1 cellular context compared by ENCODE assay signal in the genomic region with DNA sequence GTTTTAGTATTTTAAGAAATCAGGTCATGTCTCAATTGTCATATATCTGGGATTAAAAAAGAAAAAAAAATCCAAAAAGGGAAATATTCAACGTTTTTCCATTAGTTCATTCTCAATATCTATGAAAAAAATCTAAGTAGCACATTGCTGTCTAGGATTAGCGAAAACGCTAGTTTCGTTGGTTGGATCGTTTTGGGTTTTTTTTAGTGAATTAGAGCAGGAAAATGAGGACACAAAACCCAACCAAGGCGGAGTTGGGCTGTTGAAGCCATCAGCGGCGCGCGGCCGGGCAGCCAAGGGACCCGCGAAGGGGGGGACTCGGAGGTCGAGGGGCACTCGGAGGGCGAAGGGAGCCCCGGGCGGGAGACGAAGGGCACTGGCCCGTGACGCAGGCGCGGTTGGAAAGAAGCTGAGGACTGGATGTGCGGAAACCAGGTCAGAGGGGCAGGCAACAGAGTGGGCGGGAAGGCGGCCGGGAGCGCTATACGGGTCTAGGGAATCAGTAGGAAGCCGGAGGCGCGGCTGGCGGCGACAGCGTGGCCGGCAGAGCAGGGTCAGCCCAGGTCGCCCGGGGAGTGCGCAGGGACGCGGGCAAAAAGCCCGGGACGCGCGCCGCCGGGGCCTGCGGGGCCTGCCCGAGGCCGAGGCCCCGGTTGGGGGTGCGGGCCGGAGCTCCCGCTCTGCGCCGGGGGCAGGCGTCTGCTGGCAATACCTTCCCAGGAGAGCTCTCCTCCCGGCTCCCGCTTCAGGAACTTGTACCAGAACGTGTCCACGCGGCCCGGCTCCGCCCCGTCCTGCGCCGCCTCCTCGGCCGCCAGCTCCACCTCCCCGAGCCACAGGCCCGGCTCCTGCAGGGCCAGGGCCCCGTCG.
TF ChIP-seq lines count a peak whose summit lies in the region.

No MANE protein-coding gene starts in this region.

TF ChIP-seq in HepG2, 621 proteins besides CTCF, POLR2A, EP300 and RAD21 (continued from another document and continues in another):
- TF ChIP-seq, protein P1, sequence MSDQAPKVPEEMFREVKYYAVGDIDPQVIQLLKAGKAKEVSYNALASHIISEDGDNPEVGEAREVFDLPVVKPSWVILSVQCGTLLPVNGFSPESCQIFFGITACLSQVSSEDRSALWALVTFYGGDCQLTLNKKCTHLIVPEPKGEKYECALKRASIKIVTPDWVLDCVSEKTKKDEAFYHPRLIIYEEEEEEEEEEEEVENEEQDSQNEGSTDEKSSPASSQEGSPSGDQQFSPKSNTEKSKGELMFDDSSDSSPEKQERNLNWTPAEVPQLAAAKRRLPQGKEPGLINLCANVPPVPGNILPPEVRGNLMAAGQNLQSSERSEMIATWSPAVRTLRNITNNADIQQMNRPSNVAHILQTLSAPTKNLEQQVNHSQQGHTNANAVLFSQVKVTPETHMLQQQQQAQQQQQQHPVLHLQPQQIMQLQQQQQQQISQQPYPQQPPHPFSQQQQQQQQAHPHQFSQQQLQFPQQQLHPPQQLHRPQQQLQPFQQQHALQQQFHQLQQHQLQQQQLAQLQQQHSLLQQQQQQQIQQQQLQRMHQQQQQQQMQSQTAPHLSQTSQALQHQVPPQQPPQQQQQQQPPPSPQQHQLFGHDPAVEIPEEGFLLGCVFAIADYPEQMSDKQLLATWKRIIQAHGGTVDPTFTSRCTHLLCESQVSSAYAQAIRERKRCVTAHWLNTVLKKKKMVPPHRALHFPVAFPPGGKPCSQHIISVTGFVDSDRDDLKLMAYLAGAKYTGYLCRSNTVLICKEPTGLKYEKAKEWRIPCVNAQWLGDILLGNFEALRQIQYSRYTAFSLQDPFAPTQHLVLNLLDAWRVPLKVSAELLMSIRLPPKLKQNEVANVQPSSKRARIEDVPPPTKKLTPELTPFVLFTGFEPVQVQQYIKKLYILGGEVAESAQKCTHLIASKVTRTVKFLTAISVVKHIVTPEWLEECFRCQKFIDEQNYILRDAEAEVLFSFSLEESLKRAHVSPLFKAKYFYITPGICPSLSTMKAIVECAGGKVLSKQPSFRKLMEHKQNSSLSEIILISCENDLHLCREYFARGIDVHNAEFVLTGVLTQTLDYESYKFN (CRISPR knock-in tag; conservative IDR thresholded peaks at IDR 0.05), result peak; percentile 69
- TF ChIP-seq ZNF430 (CRISPR knock-in tag; IDR thresholded peaks at IDR 0.05) (peak; percentile 47; the same call in 1 of the 2 replicates), ZNF790 (CRISPR knock-in tag; IDR thresholded peaks at IDR 0.05; ENCODE audit: borderline replicate concordance) (no peak), SNRNP70 (IDR thresholded peaks at IDR 0.05; ENCODE audit: low read depth, low read length) (no peak), PBX3 (CRISPR knock-in tag; IDR thresholded peaks at IDR 0.05; ENCODE audit: borderline replicate concordance) (no peak), FOXA3 (CRISPR knock-in tag; IDR thresholded peaks at IDR 0.05) (peak; percentile 67), ZNF18 (CRISPR knock-in tag; IDR thresholded peaks at IDR 0.05; ENCODE audit: insufficient replicate concordance) (peak; percentile 46), ZNF709 (CRISPR knock-in tag; IDR thresholded peaks at IDR 0.05) (0 out of 2 replicates have a peak, but pooled peaks have one; percentile 67), ARNTL (CRISPR knock-in tag; IDR thresholded peaks at IDR 0.05) (peak; percentile 59; the same call in 1 of the 2 replicates), ZNF362 (CRISPR knock-in tag; IDR thresholded peaks at IDR 0.05; ENCODE audit: borderline replicate concordance) (no peak; the same call in 1 of the 2 replicates), ZFP36L2 (CRISPR knock-in tag; IDR thresholded peaks at IDR 0.05) (no peak), ZNF24 (IDR thresholded peaks at IDR 0.05) (peak; percentile 52; the same call in 1 of the 2 replicates), CENPBD1 (CRISPR knock-in tag; IDR thresholded peaks at IDR 0.05; ENCODE audit: borderline replicate concordance, low read depth) (no peak; the same call in 1 of the 2 replicates), FOXA1 (IDR thresholded peaks at IDR 0.05) (no peak), FOXA1 (CRISPR knock-in tag; IDR thresholded peaks at IDR 0.05) (peak; percentile 21), CREBL2 (CRISPR knock-in tag; IDR thresholded peaks at IDR 0.05; ENCODE audit: borderline replicate concordance) (peak; percentile 83), ERF (CRISPR knock-in tag; IDR thresholded peaks at IDR 0.05) (peak; percentile 96), ZNF33A (CRISPR knock-in tag; IDR thresholded peaks at IDR 0.05; ENCODE audit: borderline replicate concordance) (peak; percentile 78; the same call in 1 of the 2 replicates), GATA4 (IDR thresholded peaks at IDR 0.05; ENCODE audit: borderline replicate concordance, low read depth) (no peak; the same call in 1 of the 2 replicates), ZNF672 (CRISPR knock-in tag; IDR thresholded peaks at IDR 0.05) (0 out of 2 replicates have a peak, but pooled peaks have one; percentile 84), ZEB1 (IDR thresholded peaks at IDR 0.05; ENCODE audit: insufficient replicate concordance, low read depth) (no peak), TRAFD1 (CRISPR knock-in tag; IDR thresholded peaks at IDR 0.05; ENCODE audit: borderline replicate concordance) (0 out of 2 replicates have a peak, but pooled peaks have one; percentile 21), ZNF83 (CRISPR knock-in tag; IDR thresholded peaks at IDR 0.05; ENCODE audit: borderline replicate concordance) (peak; percentile 98), PRMT3 (CRISPR knock-in tag; IDR thresholded peaks at IDR 0.05; ENCODE audit: borderline replicate concordance, low read depth) (no peak; the same call in 1 of the 2 replicates), ZNF138 (CRISPR knock-in tag; IDR thresholded peaks at IDR 0.05; ENCODE audit: low read depth) (peak; percentile 82)
- TF ChIP-seq, protein P2, sequence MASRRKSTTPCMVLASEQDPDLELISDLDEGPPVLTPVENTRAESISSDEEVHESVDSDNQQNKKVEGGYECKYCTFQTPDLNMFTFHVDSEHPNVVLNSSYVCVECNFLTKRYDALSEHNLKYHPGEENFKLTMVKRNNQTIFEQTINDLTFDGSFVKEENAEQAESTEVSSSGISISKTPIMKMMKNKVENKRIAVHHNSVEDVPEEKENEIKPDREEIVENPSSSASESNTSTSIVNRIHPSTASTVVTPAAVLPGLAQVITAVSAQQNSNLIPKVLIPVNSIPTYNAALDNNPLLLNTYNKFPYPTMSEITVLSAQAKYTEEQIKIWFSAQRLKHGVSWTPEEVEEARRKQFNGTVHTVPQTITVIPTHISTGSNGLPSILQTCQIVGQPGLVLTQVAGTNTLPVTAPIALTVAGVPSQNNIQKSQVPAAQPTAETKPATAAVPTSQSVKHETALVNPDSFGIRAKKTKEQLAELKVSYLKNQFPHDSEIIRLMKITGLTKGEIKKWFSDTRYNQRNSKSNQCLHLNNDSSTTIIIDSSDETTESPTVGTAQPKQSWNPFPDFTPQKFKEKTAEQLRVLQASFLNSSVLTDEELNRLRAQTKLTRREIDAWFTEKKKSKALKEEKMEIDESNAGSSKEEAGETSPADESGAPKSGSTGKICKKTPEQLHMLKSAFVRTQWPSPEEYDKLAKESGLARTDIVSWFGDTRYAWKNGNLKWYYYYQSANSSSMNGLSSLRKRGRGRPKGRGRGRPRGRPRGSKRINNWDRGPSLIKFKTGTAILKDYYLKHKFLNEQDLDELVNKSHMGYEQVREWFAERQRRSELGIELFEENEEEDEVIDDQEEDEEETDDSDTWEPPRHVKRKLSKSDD (CRISPR knock-in tag; IDR thresholded peaks at IDR 0.05; ENCODE audit: low read depth), result peak; percentile 71
- TF ChIP-seq, protein P3, sequence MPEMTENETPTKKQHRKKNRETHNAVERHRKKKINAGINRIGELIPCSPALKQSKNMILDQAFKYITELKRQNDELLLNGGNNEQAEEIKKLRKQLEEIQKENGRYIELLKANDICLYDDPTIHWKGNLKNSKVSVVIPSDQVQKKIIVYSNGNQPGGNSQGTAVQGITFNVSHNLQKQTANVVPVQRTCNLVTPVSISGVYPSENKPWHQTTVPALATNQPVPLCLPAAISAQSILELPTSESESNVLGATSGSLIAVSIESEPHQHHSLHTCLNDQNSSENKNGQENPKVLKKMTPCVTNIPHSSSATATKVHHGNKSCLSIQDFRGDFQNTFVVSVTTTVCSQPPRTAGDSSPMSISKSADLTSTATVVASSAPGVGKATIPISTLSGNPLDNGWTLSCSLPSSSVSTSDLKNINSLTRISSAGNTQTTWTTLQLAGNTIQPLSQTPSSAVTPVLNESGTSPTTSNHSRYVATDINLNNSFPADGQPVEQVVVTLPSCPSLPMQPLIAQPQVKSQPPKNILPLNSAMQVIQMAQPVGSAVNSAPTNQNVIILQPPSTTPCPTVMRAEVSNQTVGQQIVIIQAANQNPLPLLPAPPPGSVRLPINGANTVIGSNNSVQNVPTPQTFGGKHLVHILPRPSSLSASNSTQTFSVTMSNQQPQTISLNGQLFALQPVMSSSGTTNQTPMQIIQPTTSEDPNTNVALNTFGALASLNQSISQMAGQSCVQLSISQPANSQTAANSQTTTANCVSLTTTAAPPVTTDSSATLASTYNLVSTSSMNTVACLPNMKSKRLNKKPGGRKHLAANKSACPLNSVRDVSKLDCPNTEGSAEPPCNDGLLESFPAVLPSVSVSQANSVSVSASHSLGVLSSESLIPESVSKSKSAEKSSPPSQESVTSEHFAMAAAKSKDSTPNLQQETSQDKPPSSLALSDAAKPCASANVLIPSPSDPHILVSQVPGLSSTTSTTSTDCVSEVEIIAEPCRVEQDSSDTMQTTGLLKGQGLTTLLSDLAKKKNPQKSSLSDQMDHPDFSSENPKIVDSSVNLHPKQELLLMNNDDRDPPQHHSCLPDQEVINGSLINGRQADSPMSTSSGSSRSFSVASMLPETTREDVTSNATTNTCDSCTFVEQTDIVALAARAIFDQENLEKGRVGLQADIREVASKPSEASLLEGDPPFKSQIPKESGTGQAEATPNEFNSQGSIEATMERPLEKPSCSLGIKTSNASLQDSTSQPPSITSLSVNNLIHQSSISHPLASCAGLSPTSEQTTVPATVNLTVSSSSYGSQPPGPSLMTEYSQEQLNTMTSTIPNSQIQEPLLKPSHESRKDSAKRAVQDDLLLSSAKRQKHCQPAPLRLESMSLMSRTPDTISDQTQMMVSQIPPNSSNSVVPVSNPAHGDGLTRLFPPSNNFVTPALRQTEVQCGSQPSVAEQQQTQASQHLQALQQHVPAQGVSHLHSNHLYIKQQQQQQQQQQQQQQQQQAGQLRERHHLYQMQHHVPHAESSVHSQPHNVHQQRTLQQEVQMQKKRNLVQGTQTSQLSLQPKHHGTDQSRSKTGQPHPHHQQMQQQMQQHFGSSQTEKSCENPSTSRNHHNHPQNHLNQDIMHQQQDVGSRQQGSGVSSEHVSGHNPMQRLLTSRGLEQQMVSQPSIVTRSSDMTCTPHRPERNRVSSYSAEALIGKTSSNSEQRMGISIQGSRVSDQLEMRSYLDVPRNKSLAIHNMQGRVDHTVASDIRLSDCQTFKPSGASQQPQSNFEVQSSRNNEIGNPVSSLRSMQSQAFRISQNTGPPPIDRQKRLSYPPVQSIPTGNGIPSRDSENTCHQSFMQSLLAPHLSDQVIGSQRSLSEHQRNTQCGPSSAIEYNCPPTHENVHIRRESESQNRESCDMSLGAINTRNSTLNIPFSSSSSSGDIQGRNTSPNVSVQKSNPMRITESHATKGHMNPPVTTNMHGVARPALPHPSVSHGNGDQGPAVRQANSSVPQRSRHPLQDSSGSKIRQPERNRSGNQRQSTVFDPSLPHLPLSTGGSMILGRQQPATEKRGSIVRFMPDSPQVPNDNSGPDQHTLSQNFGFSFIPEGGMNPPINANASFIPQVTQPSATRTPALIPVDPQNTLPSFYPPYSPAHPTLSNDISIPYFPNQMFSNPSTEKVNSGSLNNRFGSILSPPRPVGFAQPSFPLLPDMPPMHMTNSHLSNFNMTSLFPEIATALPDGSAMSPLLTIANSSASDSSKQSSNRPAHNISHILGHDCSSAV (CRISPR knock-in tag; IDR thresholded peaks at IDR 0.05; ENCODE audit: borderline replicate concordance), result no peak
- TF ChIP-seq, protein P4, sequence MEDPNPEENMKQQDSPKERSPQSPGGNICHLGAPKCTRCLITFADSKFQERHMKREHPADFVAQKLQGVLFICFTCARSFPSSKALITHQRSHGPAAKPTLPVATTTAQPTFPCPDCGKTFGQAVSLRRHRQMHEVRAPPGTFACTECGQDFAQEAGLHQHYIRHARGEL (CRISPR knock-in tag; IDR thresholded peaks at IDR 0.05), result no peak
